ENCODE assay signal across 15 cellular contexts in the genomic region with DNA sequence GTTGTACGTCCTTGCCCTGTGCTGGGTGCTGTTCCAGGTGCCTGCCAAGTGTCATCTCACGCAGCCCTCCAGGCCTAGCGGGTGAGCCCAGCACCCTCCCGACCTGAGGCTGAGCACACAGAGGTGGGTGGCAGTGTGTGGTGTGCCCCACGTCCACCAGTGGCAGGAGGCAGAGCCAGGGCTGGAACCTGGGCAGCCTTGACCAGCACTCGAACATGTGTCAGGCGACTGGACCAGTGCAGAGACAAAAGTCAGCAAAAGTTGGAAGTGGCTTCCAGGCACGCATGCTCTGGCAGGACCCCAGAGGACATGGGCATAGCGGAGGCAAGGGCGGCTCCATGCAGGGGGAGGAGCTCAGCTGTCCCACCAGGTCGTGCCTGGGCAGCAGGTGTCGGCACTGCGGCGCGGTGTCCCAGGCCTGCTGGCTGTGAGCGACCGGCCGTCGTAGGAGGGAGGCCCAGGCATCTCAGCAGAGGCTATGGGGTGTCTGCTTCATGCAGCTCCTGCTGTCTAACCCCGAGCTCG.
"Had no signal": no experiment of that assay in that cellular context is flagged by ENCODE, and none has a peak within 500 bp of the region (broad histone marks: within the 10 kb centered on the region; RNA-seq: fewer than 3 reads in every experiment).

No MANE protein-coding gene starts in this region.

- H3K27ac ChIP-seq: dorsolateral prefrontal cortex, hepatocyte, right atrium auricular region, skin epidermis had no signal

- DNase-seq: cortex of kidney; effector CD8-positive, alpha-beta T cell; foreskin melanocyte; left colon; left ventricle myocardium superior; naive thymus-derived CD8-positive, alpha-beta T cell; sigmoid colon; stimulated activated CD4-positive, alpha-beta T cell treated with anti-CD3 and anti-CD28 coated beads, Interleukin-12 subunit alpha, Interleukin-12 subunit beta, amount 100 ng/mL, for 4 hours; stimulated activated naive CD4-positive, alpha-beta T cell treated with Interleukin-2 at 50 U/mL for 16 hours; trophoblast cell had no signal

- H3K9me3 ChIP-seq: right atrium auricular region, sigmoid colon had no signal

- H3K4me2 ChIP-seq: hepatocyte had no signal

- H3K79me2 ChIP-seq: hepatocyte had no signal

- ATAC-seq: left colon; left ventricle myocardium superior; naive thymus-derived CD8-positive, alpha-beta T cell had no signal

- H3K27me3 ChIP-seq: hepatocyte, right atrium auricular region had no signal

- H3K4me3 ChIP-seq: dorsolateral prefrontal cortex, hepatocyte, right atrium auricular region, sigmoid colon, skin epidermis had no signal

- H3K36me3 ChIP-seq: right atrium auricular region, sigmoid colon had no signal

- H3K4me1 ChIP-seq: right atrium auricular region had no signal

- H2AFZ ChIP-seq: hepatocyte had no signal

- FAIRE-seq: urothelium cell line had no signal
